Comparison of ENCODE assay signal across 29 cellular contexts in genomic region chr18:62447652-62448051, GRCh38.
"Had no signal": no experiment of that assay in that cellular context is flagged by ENCODE, and none has a peak within 500 bp of the region (broad histone marks: within the 10 kb centered on the region; RNA-seq: fewer than 3 reads in every experiment).

No MANE protein-coding gene starts in this region.

- H3K4me3 Mint-ChIP-seq: mesothelial cell of epicardium; naive B cell; natural killer cell; nephron progenitor cell; neural progenitor cell; stimulated activated naive CD8-positive, alpha-beta T cell treated with anti-CD3 and anti-CD28 coated beads, Interleukin-15, Interleukin-2, amounts not matched to agents 100 ng/mL and 50 ng/mL, for 24 hours had no signal

- H3K27ac ChIP-seq: hepatocyte, left lung, lower lobe of right lung, neural progenitor cell, neutrophil, ovary, right atrium auricular region, right lobe of liver, suprapubic skin, thoracic aorta, tibial artery, upper lobe of right lung had no signal

- H3K4me3 ChIP-seq: hepatocyte, left lung, lower lobe of right lung, neural progenitor cell, ovary, right atrium auricular region, right lobe of liver, smooth muscle cell, suprapubic skin, thoracic aorta, tibial artery, upper lobe of right lung had no signal

- FAIRE-seq: urothelium cell line had no signal

- ATAC-seq: left cardiac atrium, left lung, lower lobe of right lung, natural killer cell, right lobe of liver, upper lobe of right lung had no signal

- H3K36me3 Mint-ChIP-seq: mesothelial cell of epicardium, naive B cell, natural killer cell, neural progenitor cell had no signal

- H3K27me3 Mint-ChIP-seq: progenitor cell of endocrine pancreas; stimulated activated naive CD8-positive, alpha-beta T cell treated with anti-CD3 and anti-CD28 coated beads, Interleukin-15, Interleukin-2, amounts not matched to agents 100 ng/mL and 50 ng/mL, for 24 hours had no signal

- H2AFZ ChIP-seq: hepatocyte, neural progenitor cell had no signal

- DNase-seq: islet precursor cell; kidney glomerular epithelial cell; left cardiac atrium; left lung; lower lobe of right lung; mesendoderm; naive B cell; natural killer cell; nephron progenitor cell; occipital lobe; ovary; right lobe of liver; stimulated activated CD4-positive, alpha-beta T cell treated with anti-CD3 and anti-CD28 coated beads, Interleukin-2, amount 100 ng/mL, for 24 hours; stimulated activated CD4-positive, alpha-beta T cell treated with anti-CD3 and anti-CD28 coated beads, Interleukin-4, amount 100 ng/mL, for 1 hour; stimulated activated naive CD4-positive, alpha-beta T cell; tibial artery; trophoblast cell; upper lobe of right lung had no signal

- H3K36me3 ChIP-seq: left lung, lower lobe of right lung, neural progenitor cell, neutrophil, ovary, right atrium auricular region, right lobe of liver, suprapubic skin, thoracic aorta, tibial artery, upper lobe of right lung had no signal

- H3K27ac Mint-ChIP-seq: mesothelial cell of epicardium; natural killer cell; nephron progenitor cell; neural progenitor cell; progenitor cell of endocrine pancreas; stimulated activated naive CD8-positive, alpha-beta T cell treated with anti-CD3 and anti-CD28 coated beads, Interleukin-15, Interleukin-2, amounts not matched to agents 100 ng/mL and 50 ng/mL, for 24 hours had no signal

- H3K4me1 ChIP-seq: neural progenitor cell had no signal

- H3K9me3 Mint-ChIP-seq: natural killer cell; stimulated activated naive CD8-positive, alpha-beta T cell treated with anti-CD3 and anti-CD28 coated beads, Interleukin-15, Interleukin-2, amounts not matched to agents 100 ng/mL and 50 ng/mL, for 24 hours had no signal

- H3K79me2 ChIP-seq: hepatocyte had no signal

- H3K9me3 ChIP-seq: left lung, lower lobe of right lung, neutrophil, ovary, right lobe of liver, suprapubic skin, thoracic aorta, tibial artery, upper lobe of right lung had no signal

- H3K4me1 Mint-ChIP-seq: mesothelial cell of epicardium had no signal

- H3K27me3 ChIP-seq: hepatocyte, left lung, neural progenitor cell, neutrophil, ovary, right atrium auricular region, right lobe of liver, suprapubic skin, tibial artery, upper lobe of right lung had no signal

- H3K9ac ChIP-seq: neural progenitor cell had no signal

- H3K4me2 ChIP-seq: hepatocyte, neural progenitor cell, smooth muscle cell had no signal
